Comparison of ENCODE assay signal across 24 cellular contexts in genomic region chr16:87687998-87688529, GRCh38.
"Had no signal": no experiment of that assay in that cellular context is flagged by ENCODE, and none has a peak within 500 bp of the region (broad histone marks: within the 10 kb centered on the region; RNA-seq: fewer than 3 reads in every experiment).

No MANE protein-coding gene starts in this region.

- FAIRE-seq: endometrium, islet of Langerhans, keratinocyte had no signal

- H3K36me3 ChIP-seq: colonic mucosa, esophagus squamous epithelium, gastrocnemius medialis, heart right ventricle, left lung, lower lobe of right lung had no signal

- H3K4me1 ChIP-seq: colonic mucosa, esophagus squamous epithelium, gastrocnemius medialis, left lung, lower lobe of right lung had no signal

- H3K4me3 ChIP-seq: colonic mucosa, esophagus squamous epithelium, gastrocnemius medialis, heart right ventricle, left lung, lower lobe of right lung, mucosa of descending colon had no signal

- DNase-seq: colonic mucosa; cortex of kidney; effector CD8-positive, alpha-beta T cell; effector memory CD8-positive, alpha-beta T cell; endodermal cell; erythroblast; esophagus squamous epithelium; foreskin fibroblast; foreskin melanocyte; gastrocnemius medialis; glutamatergic neuron; heart right ventricle; hippocampal formation; left cardiac atrium; left lung; left ventricle myocardium superior; lower lobe of right lung; mesenchymal stem cell; mucosa of descending colon; naive B cell had no signal

- H3K9me3 ChIP-seq: colonic mucosa, esophagus squamous epithelium, gastrocnemius medialis, heart right ventricle, left lung, lower lobe of right lung, mucosa of descending colon had no signal

- H3K27me3 ChIP-seq: colonic mucosa had no signal

- H3K27ac ChIP-seq: colonic mucosa, epithelial cell of prostate, esophagus squamous epithelium, gastrocnemius medialis, heart right ventricle, left lung, lower lobe of right lung had no signal
